Comparison of ENCODE assay signal across 13 cellular contexts in genomic region chr16:28186752-28187151, GRCh38. TPM values are rescaled to one million over a fixed set of nuclear protein-coding genes. Genes with fewer than 3 reads are reported as not detected.
A peak's percentile ranks its signal among the peaks of the same experiment; 100 is the strongest.
DNase-seq lines count a peak whose midpoint lies in the region; ATAC-seq and TF ChIP-seq lines count a peak whose summit lies in the region.
"Had no signal": no experiment of that assay in that cellular context is flagged by ENCODE, and none has a peak within 500 bp of the region (broad histone marks: within the 10 kb centered on the region; RNA-seq: fewer than 3 reads in every experiment).

No MANE protein-coding gene starts in this region.

- H3K23ac ChIP-seq in IMR-90 (ENCODE audit: low read depth, low read length) = peak overlapping the region; percentile 65; the same call in 1 of the 2 replicates

- no peaks in the 10 kb centered on the region for H3K9me3 Mint-ChIP-seq in CD8-positive, alpha-beta memory T cell
- no peaks in the 10 kb centered on the region for H3K9me3 Mint-ChIP-seq in natural killer cell treated with Interleukin-12 subunit alpha and Interleukin-12 subunit beta and Interleukin-15 and Interleukin-18, amount 100 ng/mL, for 72 hours

- peak overlapping the region; percentile 93 for H2BK5ac ChIP-seq in IMR-90 (ENCODE audit: low read depth, low read length, poor library complexity, severe bottlenecking)

- H2BK20ac ChIP-seq in IMR-90 (ENCODE audit: low read depth, low read length) = peak overlapping the region; percentile 80

- no peak overlapping the region for H2AK9ac ChIP-seq in IMR-90 (replicated peaks; ENCODE audit: low read depth, low read length, poor library complexity)

- in situ Hi-C loops in IMR-90 (cut with MboI; ENCODE audit: low sequenced_read_pairs) = no loop called here

- H3K27me3 Mint-ChIP-seq in CD8-positive, alpha-beta memory T cell = peaks cover 0 to 1% of the 10 kb centered on the region in 2 donors
- H3K27me3 Mint-ChIP-seq in natural killer cell treated with Interleukin-12 subunit alpha and Interleukin-12 subunit beta and Interleukin-15 and Interleukin-18, amount 100 ng/mL, for 72 hours = no peaks in the 10 kb centered on the region

- peak overlapping the region; percentile 68 for H3K4ac ChIP-seq in IMR-90 (ENCODE audit: low read depth, low read length)

- H3K9ac ChIP-seq in IMR-90 (ENCODE audit: low read depth, low read length) (peak overlapping the region; percentile 56; the same call in 1 of the 2 replicates), adipocyte (ENCODE audit: low read length) (no peak overlapping the region)

- H3K14ac ChIP-seq in IMR-90 (replicated peaks; ENCODE audit: low read depth, low read length) = peak overlapping the region; percentile 67

- H3K27me3 ChIP-seq in CD8-positive, alpha-beta memory T cell (ENCODE audit: insufficient read depth, low read length, poor library complexity, severe bottlenecking) = no peaks in the 10 kb centered on the region
- no peaks in the 10 kb centered on the region for H3K27me3 ChIP-seq in IMR-90 (ENCODE audit: control insufficient read depth, insufficient read depth, low read length)
- no peaks in the 10 kb centered on the region for H3K27me3 ChIP-seq in adipocyte (replicated peaks; ENCODE audit: control insufficient read depth, insufficient read depth, low read length)
- H3K27me3 ChIP-seq in right atrium auricular region = no peaks in the 10 kb centered on the region

- no peak for TF ChIP-seq RAD21 in IMR-90 (IDR thresholded peaks at IDR 0.05; ENCODE audit: low read length)

- peak overlapping the region; percentile 40 for H4K91ac ChIP-seq in IMR-90 (ENCODE audit: insufficient read depth, low read depth, low read length)

- peak overlapping the region; percentile 36; the same call in 1 of the 2 replicates for H3K56ac ChIP-seq in IMR-90 (ENCODE audit: extremely low read depth, insufficient read depth, low read length)

- H3K79me1 ChIP-seq in IMR-90 (ENCODE audit: low read depth in 1 of 2, low read length in 2 of 2) = peaks cover 11 to 80% of the 10 kb centered on the region in 2 experiments; a peak in 2 of 4 replicates

- intact Hi-C loops in IMR-90 (cut with micrococcal nuclease) = no loop called here

- POLR2A ChIA-PET in CD8-positive, alpha-beta memory T cell (lab: Charles Lee) = interaction anchor here (1.0 to 1.2 kb wide), 2 partner anchors 45 to 46 kb away, joined by 3 read pairs; no protein-coding TSS in a partner anchor
- POLR2A ChIA-PET in IMR-90 (lab: Charles Lee; ENCODE audit: unreplicated experiment) = no interaction called here

- no TSS peak for BruUV-seq in IMR-90 (replicated peaks; lab: Mats Ljungman, UMichigan)

- H3K36me3 Mint-ChIP-seq in CD8-positive, alpha-beta memory T cell = peaks cover 3 to 35% (median 14%) of the 10 kb centered on the region in 3 donors
- peaks cover 15% of the 10 kb centered on the region for H3K36me3 Mint-ChIP-seq in natural killer cell treated with Interleukin-12 subunit alpha and Interleukin-12 subunit beta and Interleukin-15 and Interleukin-18, amount 100 ng/mL, for 72 hours

- ATAC-seq in IMR-90 (ENCODE audit: low read depth) (peak; percentile 3; the same call in 1 of the 2 replicates), HG02623 (IDR thresholded peaks at IDR 0.05; ENCODE audit: unreplicated experiment) (no peak), GM21390 (IDR thresholded peaks at IDR 0.05; ENCODE audit: unreplicated experiment) (no peak), HG02852 (IDR thresholded peaks at IDR 0.05; ENCODE audit: unreplicated experiment) (no peak)
- ATAC-seq in natural killer cell treated with Interleukin-12 subunit alpha and Interleukin-12 subunit beta and Interleukin-15 and Interleukin-18, amount 100 ng/mL, for 72 hours = peak; percentile 73 to 88
- ATAC-seq: sciatic nerve had no signal

- H4K20me1 ChIP-seq in IMR-90 (ENCODE audit: insufficient read depth, low read length) = peaks cover 49% of the 10 kb centered on the region

- peak overlapping the region; percentile 98 for H4K5ac ChIP-seq in IMR-90 (ENCODE audit: low read depth, low read length)

- H3K4me3 ChIP-seq in CD8-positive, alpha-beta memory T cell (ENCODE audit: low read length) = peak overlapping the region; percentile 47
- no peak overlapping the region for H3K4me3 ChIP-seq in IMR-90 (ENCODE audit: insufficient read depth, low read depth, low read length)
- H3K4me3 ChIP-seq in adipocyte (ENCODE audit: low read length) = no peak overlapping the region
- no peak overlapping the region for H3K4me3 ChIP-seq in right atrium auricular region

- peaks cover 86% of the 10 kb centered on the region for H3K4me1 ChIP-seq in CD8-positive, alpha-beta memory T cell (ENCODE audit: insufficient read depth, low read length)
- H3K4me1 ChIP-seq in IMR-90 (ENCODE audit: control insufficient read depth, insufficient read depth, low read length) (peaks cover 48% of the 10 kb centered on the region), adipocyte (ENCODE audit: control insufficient read depth, insufficient read depth, low read length) (peaks cover 36% of the 10 kb centered on the region), right atrium auricular region (peaks cover 0 to 44% of the 10 kb centered on the region in 2 donors)

- H3K4me3 Mint-ChIP-seq in CD8-positive, alpha-beta memory T cell = peak overlapping the region; percentile 67 to 88 (median 78)
- peak overlapping the region; percentile 81 for H3K4me3 Mint-ChIP-seq in natural killer cell treated with Interleukin-12 subunit alpha and Interleukin-12 subunit beta and Interleukin-15 and Interleukin-18, amount 100 ng/mL, for 72 hours

- peaks cover 96 to 100% (median 97%) of the 10 kb centered on the region in 3 donors for H3K4me1 Mint-ChIP-seq in CD8-positive, alpha-beta memory T cell
- H3K4me1 Mint-ChIP-seq in natural killer cell treated with Interleukin-12 subunit alpha and Interleukin-12 subunit beta and Interleukin-15 and Interleukin-18, amount 100 ng/mL, for 72 hours (ENCODE audit: low read depth in 2 of 2) = peaks cover 66 to 86% of the 10 kb centered on the region in 2 donors

- CTCF ChIA-PET in CD8-positive, alpha-beta memory T cell (lab: Charles Lee) = interaction anchor here (0.7 to 2.4 kb wide), 9 partner anchors 10 to 55 kb away, joined by 3 to 8 read pairs (median 4); no protein-coding TSS in a partner anchor
- CTCF ChIA-PET in IMR-90 (lab: Yijun Ruan, JAX) = interaction anchor here (0.5 to 1.6 kb wide), 3 partner anchors 11 to 56 kb away, joined by 3 to 4 read pairs (median 3); no protein-coding TSS in a partner anchor

- H2AK5ac ChIP-seq in IMR-90 (ENCODE audit: low read depth, low read length) = peak overlapping the region; percentile 83

- H4K8ac ChIP-seq in IMR-90 (ENCODE audit: low read depth in 2 of 2, low read length in 2 of 2) = peak overlapping the region; percentile 59 to 81

- H3K4me2 ChIP-seq in IMR-90 (ENCODE audit: low read depth, low read length) = peak overlapping the region; percentile 57; the same call in 1 of the 2 replicates

- peak overlapping the region; percentile 92 to 98 (median 96) for H3K27ac Mint-ChIP-seq in CD8-positive, alpha-beta memory T cell
- H3K27ac Mint-ChIP-seq in natural killer cell treated with Interleukin-12 subunit alpha and Interleukin-12 subunit beta and Interleukin-15 and Interleukin-18, amount 100 ng/mL, for 72 hours = peak overlapping the region; percentile 88 to 91

- TF ChIP-seq CTCF in IMR-90 (conservative IDR thresholded peaks at IDR 0.05; ENCODE audit: low read depth, low read length) (no peak), right atrium auricular region (IDR thresholded peaks at IDR 0.05) (no peak)

- H2AFZ ChIP-seq in IMR-90 (replicated peaks; ENCODE audit: low read length, poor library complexity) = no peak overlapping the region

- H3K27ac ChIP-seq in CD8-positive, alpha-beta memory T cell (ENCODE audit: low read depth, low read length) = peak overlapping the region; percentile 45
- H3K27ac ChIP-seq in IMR-90 (ENCODE audit: insufficient read depth, low read length) (peak overlapping the region; percentile 98), right atrium auricular region (no peak overlapping the region)

- H3K18ac ChIP-seq in IMR-90 (ENCODE audit: low read depth, low read length) = peak overlapping the region; percentile 100

- WGBS in IMR-90 (ENCODE audit: extremely low coverage in 2 of 2, insufficient read length in 1 of 2), 2 experiments = no CpG with 5 or more reads among the region's 4 CpGs

- H3K36me3 ChIP-seq in CD8-positive, alpha-beta memory T cell (ENCODE audit: insufficient read depth, low read length) = no peaks in the 10 kb centered on the region
- H3K36me3 ChIP-seq in IMR-90 (ENCODE audit: control insufficient read depth, insufficient read depth, low read length) (no peaks in the 10 kb centered on the region), adipocyte (ENCODE audit: control insufficient read depth, insufficient read depth, low read length, severe bottlenecking) (peaks cover 3% of the 10 kb centered on the region), right atrium auricular region (no peaks in the 10 kb centered on the region)

- H3K9me1 ChIP-seq in IMR-90 (ENCODE audit: insufficient read depth, low read length) = peaks cover 25% of the 10 kb centered on the region

- peak overlapping the region; percentile 65; the same call in 2 of the 3 replicates for H2BK15ac ChIP-seq in IMR-90 (ENCODE audit: low read depth, low read length)

- peak in 2 of 5 donors; percentile 39 to 55 for DNase-seq in CD8-positive, alpha-beta memory T cell
- peak; percentile 63 for DNase-seq in IMR-90
- peak; percentile 39 for DNase-seq in adipocyte (ENCODE audit: low read depth)
- DNase-seq in natural killer cell treated with Interleukin-12 subunit alpha and Interleukin-12 subunit beta and Interleukin-15 and Interleukin-18, amount 100 ng/mL, for 72 hours (ENCODE audit: low spot score) = no peak
- no peak for DNase-seq in right atrium auricular region (ENCODE audit: low spot score)
- DNase-seq: DMS79, hippocampal formation, KBM-7, NCI-H2171 treated with DMSO at 0.1 percent for 48 hours had no signal

- peak overlapping the region; percentile 88 for H2BK120ac ChIP-seq in IMR-90 (ENCODE audit: low read depth, low read length)

- dilution Hi-C loops in IMR-90 (cut with HindIII; ENCODE audit: low sequenced_read_pairs, unreplicated experiment) = no loop called here

- TF ChIP-seq POLR2A in IMR-90 (IDR thresholded peaks at IDR 0.05; ENCODE audit: low read depth, low read length) = no peak

- no peaks in the 10 kb centered on the region for H3K9me3 ChIP-seq in CD8-positive, alpha-beta memory T cell (ENCODE audit: low read length)
- H3K9me3 ChIP-seq in IMR-90 (ENCODE audit: control insufficient read depth, insufficient read depth, low read length) (no peaks in the 10 kb centered on the region), adipocyte (ENCODE audit: control insufficient read depth, low read length) (no peaks in the 10 kb centered on the region), right atrium auricular region (no peaks in the 10 kb centered on the region)

RNA-seq across cellular contexts. Expression of gene XPO6, which starts 25.0 kb away (rescaled TPM):
- 100 to 1,000 TPM; 228 to 234 TPM for total RNA-seq in CD8-positive, alpha-beta memory T cell
- polyA plus RNA-seq in CD8-positive, alpha-beta memory T cell = 96.8 TPM
- 103 and 108 TPM in 2 replicates for total RNA-seq in IMR-90 (2012; rRNA removed)
- 184 and 202 TPM in 2 replicates for polyA plus RNA-seq in IMR-90 (2012; rRNA removed)
- polyA plus RNA-seq in IMR-90 (2012; cell fraction: cytosol; rRNA removed) = 213 and 433 TPM in 2 replicates
- 272 and 467 TPM in 2 replicates for polyA plus RNA-seq in IMR-90 (2012; cell fraction: nucleus; rRNA removed; ENCODE audit: low replicate concordance)
- total RNA-seq in natural killer cell treated with Interleukin-12 subunit alpha and Interleukin-12 subunit beta and Interleukin-15 and Interleukin-18, amount 100 ng/mL, for 72 hours = 100 to 1,000 TPM; 212 to 386 TPM
- 10 to 100 TPM; 17.9 to 29.8 TPM for total RNA-seq in right atrium auricular region

Comparison
In these comparisons a context has a peak if more than half of its experiments do, and no peak if none do; other contexts are left out.
1. DNase-seq: peak in IMR-90 (single experiment) and adipocyte (single experiment); none in natural killer cell treated with Interleukin-12 subunit alpha and Interleukin-12 subunit beta and Interleukin-15 and Interleukin-18, amount 100 ng/mL, for 72 hours (single experiment) and right atrium auricular region (single experiment).
2. H3K27ac ChIP-seq: peak in CD8-positive, alpha-beta memory T cell (single experiment) and IMR-90 (single experiment); none in right atrium auricular region (0 of 2).
3. ATAC-seq: peak in IMR-90 (single experiment) and natural killer cell treated with Interleukin-12 subunit alpha and Interleukin-12 subunit beta and Interleukin-15 and Interleukin-18, amount 100 ng/mL, for 72 hours (2 of 2); none in HG02623 (single experiment), GM21390 (single experiment) and HG02852 (single experiment).